In genomic region chr3:138935505-138935863, GRCh38 we compare ENCODE assay signal across 10 cellular contexts. TPM values are rescaled to one million over a fixed set of nuclear protein-coding genes. Genes with fewer than 3 reads are reported as not detected.
DNase-seq lines count a peak whose midpoint lies in the region; TF ChIP-seq lines count a peak whose summit lies in the region.
"Had no signal": no experiment of that assay in that cellular context is flagged by ENCODE, and none has a peak within 500 bp of the region (broad histone marks: within the 10 kb centered on the region; RNA-seq: fewer than 3 reads in every experiment).

No MANE protein-coding gene starts in this region.

- no peaks in the 10 kb centered on the region for H3K36me3 ChIP-seq in WERI-Rb-1
- H3K36me3 ChIP-seq in hepatocyte (replicated peaks; ENCODE audit: insufficient read depth, low read depth), result no peaks in the 10 kb centered on the region
- no peaks in the 10 kb centered on the region for H3K36me3 ChIP-seq in suprapubic skin
- H3K36me3 ChIP-seq: colonic mucosa had no signal

- peaks cover 43% of the 10 kb centered on the region for H3K27me3 Mint-ChIP-seq in activated naive CD4-positive, alpha-beta T cell treated with anti-CD3 and anti-CD28 coated beads, Interleukin-2, amount 50 U/mL, for 24 hours

- no peak for TF ChIP-seq POLR2A in suprapubic skin (IDR thresholded peaks at IDR 0.05)

- no peaks in the 10 kb centered on the region for H3K9me3 Mint-ChIP-seq in activated naive CD4-positive, alpha-beta T cell treated with anti-CD3 and anti-CD28 coated beads, Interleukin-2, amount 50 U/mL, for 24 hours

- no peak for DNase-seq in activated naive CD4-positive, alpha-beta T cell (lab: John Stamatoyannopoulos, UW)
- DNase-seq in WERI-Rb-1 (no peak), hepatocyte (ENCODE audit: low spot score) (no peak), suprapubic skin (ENCODE audit: low spot score in 2 of 2) (no peak), NOMO-1 treated with DMSO at 0.1 percent for 48 hours (lab: John Stamatoyannopoulos, UW; ENCODE audit: unreplicated experiment) (no peak), middle frontal gyrus (ENCODE audit: extremely low spot score, low spot score) (no peak), KBM-7 (no peak)

- no peak for TF ChIP-seq EP300 in suprapubic skin (IDR thresholded peaks at IDR 0.05)

- H3K36me3 Mint-ChIP-seq in activated naive CD4-positive, alpha-beta T cell treated with anti-CD3 and anti-CD28 coated beads, Interleukin-2, amount 50 U/mL, for 24 hours, result no peaks in the 10 kb centered on the region

- peaks cover 3% of the 10 kb centered on the region for H4K20me1 ChIP-seq in hepatocyte (ENCODE audit: insufficient read depth, poor library complexity, severe bottlenecking)

- no peaks in the 10 kb centered on the region for H3K27me3 ChIP-seq in WERI-Rb-1 (ENCODE audit: insufficient read depth, low read depth, severe bottlenecking)
- H3K27me3 ChIP-seq in hepatocyte, result peaks cover 76% of the 10 kb centered on the region
- peaks cover 57% of the 10 kb centered on the region for H3K27me3 ChIP-seq in suprapubic skin

- H3K9me3 ChIP-seq in WERI-Rb-1 (ENCODE audit: severe bottlenecking) (peaks cover 3% of the 10 kb centered on the region), hepatocyte (ENCODE audit: low read depth) (no peaks in the 10 kb centered on the region), suprapubic skin (no peaks in the 10 kb centered on the region)
- H3K9me3 ChIP-seq: colonic mucosa had no signal

- no peak overlapping the region for H3K27ac Mint-ChIP-seq in activated naive CD4-positive, alpha-beta T cell treated with anti-CD3 and anti-CD28 coated beads, Interleukin-2, amount 50 U/mL, for 24 hours

- no peak overlapping the region for H2AFZ ChIP-seq in hepatocyte

- H3K27ac ChIP-seq in WERI-Rb-1 (peak overlapping the region; percentile 74), hepatocyte (no peak overlapping the region), suprapubic skin (no peak overlapping the region)
- H3K27ac ChIP-seq: colonic mucosa had no signal

- H3K4me3 ChIP-seq in WERI-Rb-1 (ENCODE audit: low read depth, low read length) (peak overlapping the region; percentile 43), hepatocyte (no peak overlapping the region), suprapubic skin (peak overlapping the region; percentile 39)

- in situ Hi-C loops in KBM-7 (cut with MboI; ENCODE audit: low pct_unique_long_range_greater_than_20kb, low sequenced_read_pairs), result loop anchor here (25.0 kb wide), 1 partner anchor 473 kb away; no protein-coding TSS in a partner anchor

- H3K9me2 ChIP-seq in hepatocyte (replicated peaks; ENCODE audit: insufficient read depth), result no peaks in the 10 kb centered on the region

- peak overlapping the region; percentile 96 for H3K4me2 ChIP-seq in hepatocyte

- 52% methylated on average over 7 of the region's 7 CpGs for WGBS in hepatocyte (ENCODE audit: low lambda C conversion rate, missing lambda C conversion rate)
- 75% methylated on average over 7 of the region's 7 CpGs for WGBS in suprapubic skin

- H3K79me2 ChIP-seq in hepatocyte, result no peaks in the 10 kb centered on the region

- TF ChIP-seq CTCF in WERI-Rb-1 (IDR thresholded peaks at IDR 0.05; ENCODE audit: low read depth, low read length) (no peak), hepatocyte (IDR thresholded peaks at IDR 0.05; ENCODE audit: poor library complexity) (no peak), suprapubic skin (IDR thresholded peaks at IDR 0.05) (no peak)

- H3K4me1 Mint-ChIP-seq in activated naive CD4-positive, alpha-beta T cell treated with anti-CD3 and anti-CD28 coated beads, Interleukin-2, amount 50 U/mL, for 24 hours, result peaks cover 34% of the 10 kb centered on the region

- H3K4me1 ChIP-seq in hepatocyte (ENCODE audit: insufficient read depth) (peaks cover 7% of the 10 kb centered on the region), suprapubic skin (peaks cover 45% of the 10 kb centered on the region)

- peak overlapping the region; percentile 84 for H3K4me3 Mint-ChIP-seq in activated naive CD4-positive, alpha-beta T cell treated with anti-CD3 and anti-CD28 coated beads, Interleukin-2, amount 50 U/mL, for 24 hours

RNA-seq across cellular contexts. Expression of gene FOXL2, which starts 11.5 kb away (rescaled TPM):
- total RNA-seq in hepatocyte (not detected in 2 replicates), suprapubic skin (under 1 TPM in 1 of 4 donors, not detected in 3; 0.30 TPM)
- not detected in 2 replicates for polyA plus RNA-seq in hepatocyte
- total RNA-seq: subcutaneous adipose tissue had no signal

RNA-seq across cellular contexts. Expression of gene FOXL2NB, which starts 11.5 kb away (rescaled TPM):
- total RNA-seq in hepatocyte (not detected in 2 replicates), suprapubic skin (under 1 TPM in 1 of 4 donors, not detected in 3; 0.26 TPM)
- not detected in 2 replicates for polyA plus RNA-seq in hepatocyte
- total RNA-seq: colonic mucosa, subcutaneous adipose tissue had no signal
